9 cellular contexts compared by ENCODE assay signal in genomic region chr20:55565374-55565773, GRCh38.
"Had no signal": no experiment of that assay in that cellular context is flagged by ENCODE, and none has a peak within 500 bp of the region (broad histone marks: within the 10 kb centered on the region; RNA-seq: fewer than 3 reads in every experiment).

No MANE protein-coding gene starts in this region.

- H3K4me2 ChIP-seq: GM23338 had no signal

- H2AFZ ChIP-seq: GM23248, GM23338 had no signal

- H3K9ac ChIP-seq: GM23248 had no signal

- H3K4me1 ChIP-seq: HAP-1 had no signal

- ATAC-seq: GM23338, HCT116 had no signal

- DNase-seq: GM23248, GOT3, H7, H9, HCEC 1CT, HFFc6 had no signal

- H3K4me3 ChIP-seq: GM23248, GM23338, HAP-1 had no signal

- H3K9me3 ChIP-seq: HAP-1 had no signal

- H3K27ac ChIP-seq: GM23248 had no signal

- H3K36me3 ChIP-seq: HAP-1 had no signal
